Comparison of ENCODE assay signal across 8 cellular contexts in genomic region chr9:97237951-97238851, GRCh38.
A peak's percentile ranks its signal among the peaks of the same experiment; 100 is the strongest.
DNase-seq lines count a peak whose midpoint lies in the region; ATAC-seq and TF ChIP-seq lines count a peak whose summit lies in the region.

No MANE protein-coding gene starts in this region.

- peak overlapping the region; percentile 57 to 80 (median 70) for H3K27ac ChIP-seq in gastrocnemius medialis

- H3K27me3 ChIP-seq in iPS-15b (ENCODE audit: control insufficient read depth, insufficient read depth, low read length) (no peaks in the 10 kb centered on the region), gastrocnemius medialis (no peaks in the 10 kb centered on the region)

- H3K9me3 ChIP-seq in iPS-15b (ENCODE audit: control insufficient read depth, insufficient read depth, low read length) = no peaks in the 10 kb centered on the region
- no peaks in the 10 kb centered on the region for H3K9me3 ChIP-seq in gastrocnemius medialis

- intact Hi-C loops in gastrocnemius medialis (cut with DNase I; ENCODE audit: low total_unique reads) = no loop called here

- H3K4me1 ChIP-seq in iPS-15b (ENCODE audit: control insufficient read depth, insufficient read depth, low read length) (peaks cover 7% of the 10 kb centered on the region), gastrocnemius medialis (peaks cover 7 to 10% of the 10 kb centered on the region in 2 donors)

- H3K4me3 ChIP-seq in AG04449 (ENCODE audit: low read depth, low read length) = peak overlapping the region; percentile 68
- peak overlapping the region; percentile 22; the same call in 1 of the 2 replicates for H3K4me3 ChIP-seq in WI38 (ENCODE audit: low read depth, low read length)
- H3K4me3 ChIP-seq in iPS-15b (ENCODE audit: low read depth, low read length) = peak overlapping the region; percentile 97
- H3K4me3 ChIP-seq in gastrocnemius medialis = peak overlapping the region; percentile 71 to 79 (median 76)

- H3K36me3 ChIP-seq in iPS-15b (ENCODE audit: control insufficient read depth, insufficient read depth, low read length) (no peaks in the 10 kb centered on the region), gastrocnemius medialis (no peaks in the 10 kb centered on the region)

- POLR2A ChIA-PET in AG04449 (lab: Yijun Ruan, JAX) = interaction anchor here (1.1 to 1.5 kb wide), 3 partner anchors 11 to 379 kb away, joined by 3 to 6 read pairs (median 4); no protein-coding TSS in a partner anchor

- TF ChIP-seq POLR2A in gastrocnemius medialis (IDR thresholded peaks at IDR 0.05) = no peak

- CTCF ChIA-PET in AG04449 (lab: Yijun Ruan, JAX) = interaction anchor here (1.0 to 1.2 kb wide), 2 partner anchors 10 to 381 kb away, joined by 3 read pairs; no protein-coding TSS in a partner anchor

- peak overlapping the region; percentile 93 for H3K9ac ChIP-seq in iPS-15b (ENCODE audit: low read depth, low read length)

- in situ Hi-C loops in T47D (cut with HindIII; ENCODE audit: low pct_unique_long_range_greater_than_20kb, low sequenced_read_pairs) = no loop called here
- in situ Hi-C loops in gastrocnemius medialis (cut with MboI; ENCODE audit: low sequenced_read_pairs in 4 of 4) = loop anchor here in 1 of 4 donors (25.0 kb wide), 1 partner anchor 376 kb away; the partner anchor contains the start of gene ZNF782

- DNase-seq in AG04449 (ENCODE audit: low read depth, low spot score) = no peak
- peak; percentile 47 for DNase-seq in NCI-H2029 treated with DMSO at 0.1 percent for 48 hours (lab: John Stamatoyannopoulos, UW)
- peak; percentile 63 to 85 for DNase-seq in T47D (ENCODE audit: low read depth in 1 of 2, low spot score in 1 of 2)
- DNase-seq in gastrocnemius medialis = peak; percentile 57 to 67

- ATAC-seq in GM21529 (IDR thresholded peaks at IDR 0.05; ENCODE audit: unreplicated experiment) = peak; percentile 56
- ATAC-seq in gastrocnemius medialis = peak; percentile 90 to 93
- ATAC-seq in HG03460 (IDR thresholded peaks at IDR 0.05; ENCODE audit: unreplicated experiment) = no peak

- TF ChIP-seq CTCF in AG04449 (IDR thresholded peaks at IDR 0.05; ENCODE audit: insufficient read depth, low read length, missing control alignments) = no peak
- TF ChIP-seq CTCF in WI38 (IDR thresholded peaks at IDR 0.05; ENCODE audit: low read depth, low read length) = no peak
- TF ChIP-seq CTCF in gastrocnemius medialis (IDR thresholded peaks at IDR 0.05 in 4 of 5, conservative IDR thresholded peaks at IDR 0.05 in 1 of 5) = no peak

Comparison
In these comparisons a context has a peak if more than half of its experiments do, and no peak if none do; other contexts are left out.
1. H3K4me3 ChIP-seq: peak in every context shown above with its lines; median percentile 97 in iPS-15b; 76 in gastrocnemius medialis; 68 in AG04449; 22 in WI38.